In the genomic region with DNA sequence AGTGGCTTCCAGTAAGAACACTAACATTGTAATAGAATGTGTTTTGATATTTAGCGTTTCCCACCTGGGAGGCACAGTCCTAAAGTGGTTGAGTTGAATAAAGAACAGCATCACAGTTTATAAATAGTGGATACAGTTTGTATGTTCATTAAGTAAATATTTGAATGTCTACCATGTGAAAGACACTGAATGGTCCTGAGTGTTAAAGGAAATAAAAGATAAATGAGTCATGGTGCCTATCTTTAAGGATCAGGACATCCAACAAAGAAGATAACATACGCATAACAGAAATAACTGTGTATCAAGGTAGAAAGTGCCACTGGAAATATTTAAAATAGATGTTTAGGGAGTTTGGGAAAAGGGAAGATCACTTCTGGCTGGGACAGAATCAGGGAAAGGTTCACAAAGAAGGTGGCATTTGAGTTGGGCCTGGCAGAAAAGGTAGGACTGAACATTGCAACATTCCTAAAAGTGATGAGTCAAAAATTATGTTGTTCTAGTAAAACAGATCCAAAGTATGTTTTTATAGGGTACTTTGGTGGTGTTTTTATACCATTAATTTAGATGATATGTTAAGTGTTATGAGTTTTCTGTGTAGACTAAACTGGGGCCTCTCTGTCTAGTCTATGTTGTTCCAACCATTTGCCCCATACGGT, we compare ENCODE assay signal across 2 cellular contexts.
TF ChIP-seq lines count a peak whose summit lies in the region.

No MANE protein-coding gene starts in this region.

TF ChIP-seq in A549, 52 proteins besides CTCF, POLR2A, EP300 and RAD21:
- TF ChIP-seq, protein P1, sequence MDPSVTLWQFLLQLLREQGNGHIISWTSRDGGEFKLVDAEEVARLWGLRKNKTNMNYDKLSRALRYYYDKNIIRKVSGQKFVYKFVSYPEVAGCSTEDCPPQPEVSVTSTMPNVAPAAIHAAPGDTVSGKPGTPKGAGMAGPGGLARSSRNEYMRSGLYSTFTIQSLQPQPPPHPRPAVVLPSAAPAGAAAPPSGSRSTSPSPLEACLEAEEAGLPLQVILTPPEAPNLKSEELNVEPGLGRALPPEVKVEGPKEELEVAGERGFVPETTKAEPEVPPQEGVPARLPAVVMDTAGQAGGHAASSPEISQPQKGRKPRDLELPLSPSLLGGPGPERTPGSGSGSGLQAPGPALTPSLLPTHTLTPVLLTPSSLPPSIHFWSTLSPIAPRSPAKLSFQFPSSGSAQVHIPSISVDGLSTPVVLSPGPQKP (IDR thresholded peaks at IDR 0.05; ENCODE audit: low read depth, low read length): no peak
- TF ChIP-seq CEBPB (IDR thresholded peaks at IDR 0.05) (0 out of 4 replicates have a peak, but pooled peaks of 1 of the 2 experiments have one; percentile 13), JUNB (IDR thresholded peaks at IDR 0.05) (peak; percentile 36), PHF8 (IDR thresholded peaks at IDR 0.05; ENCODE audit: borderline replicate concordance, low read depth) (no peak), RCOR1 (IDR thresholded peaks at IDR 0.05; ENCODE audit: low read depth, low read length) (no peak), GATA3 (IDR thresholded peaks at IDR 0.05; ENCODE audit: borderline replicate concordance) (peak; percentile 72), FOSL2 (IDR thresholded peaks at IDR 0.05) (peak; percentile 20; the same call in 1 of the 2 replicates), FOSL2 (CRISPR knock-in tag; IDR thresholded peaks at IDR 0.05) (peak; percentile 69)
- TF ChIP-seq, protein P2, sequence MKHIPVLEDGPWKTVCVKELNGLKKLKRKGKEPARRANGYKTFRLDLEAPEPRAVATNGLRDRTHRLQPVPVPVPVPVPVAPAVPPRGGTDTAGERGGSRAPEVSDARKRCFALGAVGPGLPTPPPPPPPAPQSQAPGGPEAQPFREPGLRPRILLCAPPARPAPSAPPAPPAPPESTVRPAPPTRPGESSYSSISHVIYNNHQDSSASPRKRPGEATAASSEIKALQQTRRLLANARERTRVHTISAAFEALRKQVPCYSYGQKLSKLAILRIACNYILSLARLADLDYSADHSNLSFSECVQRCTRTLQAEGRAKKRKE (CRISPR knock-in tag; IDR thresholded peaks at IDR 0.05; ENCODE audit: low read depth): no peak

TF ChIP-seq in IMR-90, 13 proteins besides CTCF, POLR2A, EP300 and RAD21:
- TF ChIP-seq BHLHE40 (IDR thresholded peaks at IDR 0.05; ENCODE audit: low read depth, low read length) (no peak), CEBPB (IDR thresholded peaks at IDR 0.05; ENCODE audit: low read depth, low read length) (peak; percentile 74)
TF ChIP-seq in IMR-90: peak in this region for 1.
